25 cellular contexts compared by ENCODE assay signal in genomic region chr6:102493485-102493884, GRCh38.
"Had no signal": no experiment of that assay in that cellular context is flagged by ENCODE, and none has a peak within 500 bp of the region (broad histone marks: within the 10 kb centered on the region; RNA-seq: fewer than 3 reads in every experiment).

No MANE protein-coding gene starts in this region.

- H3K4me3 Mint-ChIP-seq: memory B cell; naive thymus-derived CD4-positive, alpha-beta T cell; natural killer cell treated with Interleukin-12 subunit alpha and Interleukin-12 subunit beta and Interleukin-15 and Interleukin-18, amount 100 ng/mL, for 72 hours; stimulated activated naive B cell treated with anti-CD40 and anti-IgM and Interleukin-4, amounts not matched to agents 10 μg/mL and 1 μg/mL and 100 μg/mL, for 72 hours had no signal

- H3K27ac ChIP-seq: left ventricle myocardium inferior, ovary, right atrium auricular region, right lobe of liver, stomach, testis, thyroid gland, transverse colon, upper lobe of left lung, vagina had no signal

- H3K36me3 Mint-ChIP-seq: memory B cell; naive thymus-derived CD4-positive, alpha-beta T cell; stimulated activated naive B cell treated with anti-CD40 and anti-IgM and Interleukin-4, amounts not matched to agents 10 μg/mL and 1 μg/mL and 100 μg/mL, for 72 hours had no signal

- H3K4me3 ChIP-seq: left ventricle myocardium inferior, lung, mucosa of descending colon, ovary, right atrium auricular region, right lobe of liver, smooth muscle cell, stomach, testis, thyroid gland, transverse colon, upper lobe of left lung, vagina had no signal

- H3K27ac Mint-ChIP-seq: memory B cell; naive thymus-derived CD4-positive, alpha-beta T cell; natural killer cell treated with Interleukin-12 subunit alpha and Interleukin-12 subunit beta and Interleukin-15 and Interleukin-18, amount 100 ng/mL, for 72 hours; progenitor cell of endocrine pancreas; stimulated activated naive B cell treated with anti-CD40 and anti-IgM and Interleukin-4, amounts not matched to agents 10 μg/mL and 1 μg/mL and 100 μg/mL, for 72 hours had no signal

- ATAC-seq: mucosa of descending colon; naive thymus-derived CD4-positive, alpha-beta T cell; natural killer cell treated with Interleukin-12 subunit alpha and Interleukin-12 subunit beta and Interleukin-15 and Interleukin-18, amount 100 ng/mL, for 72 hours; right lobe of liver; stimulated activated naive B cell treated with anti-CD40 and anti-IgM and Interleukin-4, amounts not matched to agents 10 μg/mL and 1 μg/mL and 100 μg/mL, for 72 hours; stimulated activated naive CD8-positive, alpha-beta T cell treated with anti-CD3 and anti-CD28 coated beads, Interleukin-15, Interleukin-2, amounts not matched to agents 100 U/mL and 50 U/mL, for 24 hours had no signal

- H3K27me3 ChIP-seq: ovary, right atrium auricular region, right lobe of liver, stomach, testis, thyroid gland, transverse colon, upper lobe of left lung, vagina had no signal

- H3K9me3 ChIP-seq: mucosa of descending colon, ovary, right atrium auricular region, right lobe of liver, testis, thyroid gland, transverse colon, upper lobe of left lung, vagina had no signal

- H3K4me2 ChIP-seq: smooth muscle cell had no signal

- H3K4me1 Mint-ChIP-seq: memory B cell; naive thymus-derived CD4-positive, alpha-beta T cell; stimulated activated naive B cell treated with anti-CD40 and anti-IgM and Interleukin-4, amounts not matched to agents 10 μg/mL and 1 μg/mL and 100 μg/mL, for 72 hours had no signal

- H3K27me3 Mint-ChIP-seq: memory B cell; naive thymus-derived CD4-positive, alpha-beta T cell; natural killer cell treated with Interleukin-12 subunit alpha and Interleukin-12 subunit beta and Interleukin-15 and Interleukin-18, amount 100 ng/mL, for 72 hours; progenitor cell of endocrine pancreas; stimulated activated naive B cell treated with anti-CD40 and anti-IgM and Interleukin-4, amounts not matched to agents 10 μg/mL and 1 μg/mL and 100 μg/mL, for 72 hours had no signal

- DNase-seq: islet precursor cell; left ventricle myocardium inferior; midbrain; mucosa of descending colon; naive thymus-derived CD4-positive, alpha-beta T cell; ovary; right lobe of liver; stimulated activated CD4-positive, alpha-beta T cell treated with anti-CD3 and anti-CD28 coated beads, Interleukin-1b, Interleukin-23, amount 100 ng/mL, for 48 hours; stimulated activated CD4-positive, alpha-beta T cell treated with anti-CD3 and anti-CD28 coated beads, Interleukin-2, amount 100 ng/mL, for 48 hours; stimulated activated CD4-positive, alpha-beta T cell treated with anti-CD3 and anti-CD28 coated beads, Interleukin-4, amount 100 ng/mL, for 4 hours; stimulated activated CD8-positive, alpha-beta memory T cell treated with anti-CD3 and anti-CD28 coated beads, Interleukin-4, amount 100 ng/mL, for 48 hours; stimulated activated naive B cell treated with anti-CD40 and anti-IgM and Interleukin-4, amounts not matched to agents 10 μg/mL and 1 μg/mL and 100 μg/mL, for 72 hours; stimulated activated naive CD8-positive, alpha-beta T cell treated with anti-CD3 and anti-CD28 coated beads, Interleukin-15, Interleukin-2, amounts not matched to agents 100 U/mL and 50 U/mL, for 24 hours; stomach; testis; thyroid gland; transverse colon; upper lobe of left lung had no signal

- H3K4me1 ChIP-seq: left ventricle myocardium inferior, right atrium auricular region, right lobe of liver, stomach, testis, thyroid gland, transverse colon, upper lobe of left lung, vagina had no signal

- H3K36me3 ChIP-seq: left ventricle myocardium inferior, ovary, right atrium auricular region, right lobe of liver, stomach, thyroid gland, transverse colon, upper lobe of left lung, vagina had no signal
